Comparison of ENCODE assay signal across 1 cellular context in the genomic region with DNA sequence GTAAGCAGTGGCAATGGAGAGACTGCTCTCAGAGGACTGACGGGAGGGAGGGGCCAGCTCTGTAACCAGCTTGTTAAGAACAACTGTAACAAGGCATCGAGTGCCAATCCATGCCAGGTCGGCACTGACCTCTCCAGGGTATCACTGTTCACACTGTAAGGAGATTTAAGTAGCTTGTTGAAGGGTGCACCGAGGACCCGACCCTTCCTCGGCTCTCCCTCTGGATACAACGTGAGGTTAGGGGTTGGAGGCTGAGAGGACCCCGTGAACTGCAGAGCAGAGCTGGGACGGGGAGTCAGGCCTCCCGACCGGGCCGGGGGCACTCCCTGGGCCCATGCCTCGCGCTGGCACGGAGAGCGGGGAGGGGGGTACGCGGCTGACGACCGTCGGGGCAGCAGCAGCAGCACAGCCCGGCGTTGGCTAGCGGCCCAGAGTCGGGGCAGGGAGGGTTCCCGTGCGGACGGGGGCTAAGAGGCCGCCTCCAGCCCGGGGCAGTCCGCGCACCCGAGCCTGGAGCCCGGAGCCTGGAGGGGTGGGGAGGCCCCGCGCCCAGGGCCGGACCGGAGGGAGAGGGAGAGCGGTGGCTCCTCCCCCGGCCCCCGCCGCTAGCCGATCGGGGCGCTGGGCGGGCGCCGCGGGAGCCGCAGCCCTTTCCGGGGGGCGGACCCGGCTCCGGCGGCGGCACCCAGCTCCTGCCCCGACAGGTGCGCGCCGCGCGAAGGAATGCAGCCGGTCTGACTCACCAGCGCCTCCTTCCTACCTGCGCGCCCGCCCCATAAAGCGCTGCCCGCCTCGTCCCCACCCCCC.
A peak's percentile ranks its signal among the peaks of the same experiment; 100 is the strongest.
TF ChIP-seq lines count a peak whose summit lies in the region.

A gene (plus strand): TSS at position 804 of the 807 bp plus-strand sequence. CDS start 3,245 bp downstream, outside the sequence.

TF ChIP-seq in HepG2, 621 proteins besides CTCF, POLR2A, EP300 and RAD21 (continued from another document and continues in another):
- TF ChIP-seq, protein P1, sequence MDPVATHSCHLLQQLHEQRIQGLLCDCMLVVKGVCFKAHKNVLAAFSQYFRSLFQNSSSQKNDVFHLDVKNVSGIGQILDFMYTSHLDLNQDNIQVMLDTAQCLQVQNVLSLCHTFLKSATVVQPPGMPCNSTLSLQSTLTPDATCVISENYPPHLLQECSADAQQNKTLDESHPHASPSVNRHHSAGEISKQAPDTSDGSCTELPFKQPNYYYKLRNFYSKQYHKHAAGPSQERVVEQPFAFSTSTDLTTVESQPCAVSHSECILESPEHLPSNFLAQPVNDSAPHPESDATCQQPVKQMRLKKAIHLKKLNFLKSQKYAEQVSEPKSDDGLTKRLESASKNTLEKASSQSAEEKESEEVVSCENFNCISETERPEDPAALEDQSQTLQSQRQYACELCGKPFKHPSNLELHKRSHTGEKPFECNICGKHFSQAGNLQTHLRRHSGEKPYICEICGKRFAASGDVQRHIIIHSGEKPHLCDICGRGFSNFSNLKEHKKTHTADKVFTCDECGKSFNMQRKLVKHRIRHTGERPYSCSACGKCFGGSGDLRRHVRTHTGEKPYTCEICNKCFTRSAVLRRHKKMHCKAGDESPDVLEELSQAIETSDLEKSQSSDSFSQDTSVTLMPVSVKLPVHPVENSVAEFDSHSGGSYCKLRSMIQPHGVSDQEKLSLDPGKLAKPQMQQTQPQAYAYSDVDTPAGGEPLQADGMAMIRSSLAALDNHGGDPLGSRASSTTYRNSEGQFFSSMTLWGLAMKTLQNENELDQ (CRISPR knock-in tag; IDR thresholded peaks at IDR 0.05; ENCODE audit: borderline replicate concordance), result no peak
- TF ChIP-seq ZNF12 (CRISPR knock-in tag; IDR thresholded peaks at IDR 0.05) (no peak), ZNF230 (CRISPR knock-in tag; IDR thresholded peaks at IDR 0.05) (peak; percentile 32; the same call in 1 of the 2 replicates), TP53 (CRISPR knock-in tag; conservative IDR thresholded peaks at IDR 0.05) (no peak), TBL1XR1 (IDR thresholded peaks at IDR 0.05; ENCODE audit: borderline replicate concordance, low read length, partially characterized antibody) (no peak), ARHGAP35 (CRISPR knock-in tag; IDR thresholded peaks at IDR 0.05; ENCODE audit: borderline replicate concordance) (no peak), ZBTB8A (CRISPR knock-in tag; IDR thresholded peaks at IDR 0.05; ENCODE audit: borderline replicate concordance, low read depth) (no peak), KMT2A (CRISPR knock-in tag; IDR thresholded peaks at IDR 0.05) (no peak), ZNF431 (CRISPR knock-in tag; IDR thresholded peaks at IDR 0.05; ENCODE audit: borderline replicate concordance, low read depth) (no peak), TOPORS (CRISPR knock-in tag; IDR thresholded peaks at IDR 0.05) (no peak), ZNF841 (CRISPR knock-in tag; IDR thresholded peaks at IDR 0.05; ENCODE audit: borderline replicate concordance) (no peak), HNRNPLL (IDR thresholded peaks at IDR 0.05; ENCODE audit: low read depth, low read length, poor library complexity, severe bottlenecking) (peak; percentile 29), YY1 (IDR thresholded peaks at IDR 0.05; ENCODE audit: insufficient read depth, insufficient replicate concordance, low read depth, low read length) (peak; percentile 26), HMG20B (CRISPR knock-in tag; conservative IDR thresholded peaks at IDR 0.05) (no peak), ZNF619 (CRISPR knock-in tag; IDR thresholded peaks at IDR 0.05) (peak; percentile 47; the same call in 1 of the 2 replicates), MXI1 (IDR thresholded peaks at IDR 0.05; ENCODE audit: borderline replicate concordance, low read depth, low read length) (no peak), ZMAT3 (CRISPR knock-in tag; conservative IDR thresholded peaks at IDR 0.05) (no peak), ZEB1 (IDR thresholded peaks at IDR 0.05; ENCODE audit: insufficient replicate concordance, low read depth) (no peak), ZNF83 (CRISPR knock-in tag; IDR thresholded peaks at IDR 0.05; ENCODE audit: borderline replicate concordance) (0 out of 2 replicates have a peak, but pooled peaks have one; percentile 33), NPAS2 (CRISPR knock-in tag; IDR thresholded peaks at IDR 0.05; ENCODE audit: borderline replicate concordance) (no peak), MAFG (CRISPR knock-in tag; IDR thresholded peaks at IDR 0.05) (no peak), MXD4 (CRISPR knock-in tag; IDR thresholded peaks at IDR 0.05) (peak; percentile 72; the same call in 1 of the 2 replicates), U2AF1 (optimal IDR thresholded peaks at IDR 0.05; ENCODE audit: low read depth, low read length) (no peak), ZFP37 (CRISPR knock-in tag; IDR thresholded peaks at IDR 0.05; ENCODE audit: borderline replicate concordance) (no peak), ZNF850 (CRISPR knock-in tag; conservative IDR thresholded peaks at IDR 0.05) (no peak), ESRRA (CRISPR knock-in tag; IDR thresholded peaks at IDR 0.05; ENCODE audit: low read depth) (no peak), HNRNPUL1 (IDR thresholded peaks at IDR 0.05; ENCODE audit: low read depth, low read length) (no peak)
- TF ChIP-seq, protein P2, sequence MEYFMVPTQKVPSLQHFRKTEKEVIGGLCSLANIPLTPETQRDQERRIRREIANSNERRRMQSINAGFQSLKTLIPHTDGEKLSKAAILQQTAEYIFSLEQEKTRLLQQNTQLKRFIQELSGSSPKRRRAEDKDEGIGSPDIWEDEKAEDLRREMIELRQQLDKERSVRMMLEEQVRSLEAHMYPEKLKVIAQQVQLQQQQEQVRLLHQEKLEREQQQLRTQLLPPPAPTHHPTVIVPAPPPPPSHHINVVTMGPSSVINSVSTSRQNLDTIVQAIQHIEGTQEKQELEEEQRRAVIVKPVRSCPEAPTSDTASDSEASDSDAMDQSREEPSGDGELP (IDR thresholded peaks at IDR 0.05; ENCODE audit: borderline replicate concordance, low read depth), result no peak
- TF ChIP-seq, protein P3, sequence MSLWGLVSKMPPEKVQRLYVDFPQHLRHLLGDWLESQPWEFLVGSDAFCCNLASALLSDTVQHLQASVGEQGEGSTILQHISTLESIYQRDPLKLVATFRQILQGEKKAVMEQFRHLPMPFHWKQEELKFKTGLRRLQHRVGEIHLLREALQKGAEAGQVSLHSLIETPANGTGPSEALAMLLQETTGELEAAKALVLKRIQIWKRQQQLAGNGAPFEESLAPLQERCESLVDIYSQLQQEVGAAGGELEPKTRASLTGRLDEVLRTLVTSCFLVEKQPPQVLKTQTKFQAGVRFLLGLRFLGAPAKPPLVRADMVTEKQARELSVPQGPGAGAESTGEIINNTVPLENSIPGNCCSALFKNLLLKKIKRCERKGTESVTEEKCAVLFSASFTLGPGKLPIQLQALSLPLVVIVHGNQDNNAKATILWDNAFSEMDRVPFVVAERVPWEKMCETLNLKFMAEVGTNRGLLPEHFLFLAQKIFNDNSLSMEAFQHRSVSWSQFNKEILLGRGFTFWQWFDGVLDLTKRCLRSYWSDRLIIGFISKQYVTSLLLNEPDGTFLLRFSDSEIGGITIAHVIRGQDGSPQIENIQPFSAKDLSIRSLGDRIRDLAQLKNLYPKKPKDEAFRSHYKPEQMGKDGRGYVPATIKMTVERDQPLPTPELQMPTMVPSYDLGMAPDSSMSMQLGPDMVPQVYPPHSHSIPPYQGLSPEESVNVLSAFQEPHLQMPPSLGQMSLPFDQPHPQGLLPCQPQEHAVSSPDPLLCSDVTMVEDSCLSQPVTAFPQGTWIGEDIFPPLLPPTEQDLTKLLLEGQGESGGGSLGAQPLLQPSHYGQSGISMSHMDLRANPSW (CRISPR knock-in tag; IDR thresholded peaks at IDR 0.05; ENCODE audit: borderline replicate concordance), result no peak
- TF ChIP-seq, protein P4, sequence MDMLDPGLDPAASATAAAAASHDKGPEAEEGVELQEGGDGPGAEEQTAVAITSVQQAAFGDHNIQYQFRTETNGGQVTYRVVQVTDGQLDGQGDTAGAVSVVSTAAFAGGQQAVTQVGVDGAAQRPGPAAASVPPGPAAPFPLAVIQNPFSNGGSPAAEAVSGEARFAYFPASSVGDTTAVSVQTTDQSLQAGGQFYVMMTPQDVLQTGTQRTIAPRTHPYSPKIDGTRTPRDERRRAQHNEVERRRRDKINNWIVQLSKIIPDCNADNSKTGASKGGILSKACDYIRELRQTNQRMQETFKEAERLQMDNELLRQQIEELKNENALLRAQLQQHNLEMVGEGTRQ (IDR thresholded peaks at IDR 0.05; ENCODE audit: low read depth, low read length), result no peak
- TF ChIP-seq, protein P4 (CRISPR knock-in tag; IDR thresholded peaks at IDR 0.05; ENCODE audit: borderline replicate concordance), result no peak
- TF ChIP-seq, protein P5, sequence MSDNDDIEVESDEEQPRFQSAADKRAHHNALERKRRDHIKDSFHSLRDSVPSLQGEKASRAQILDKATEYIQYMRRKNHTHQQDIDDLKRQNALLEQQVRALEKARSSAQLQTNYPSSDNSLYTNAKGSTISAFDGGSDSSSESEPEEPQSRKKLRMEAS (IDR thresholded peaks at IDR 0.05), result peak; percentile 40; the same call in 1 of the 2 replicates
- TF ChIP-seq, protein P6, sequence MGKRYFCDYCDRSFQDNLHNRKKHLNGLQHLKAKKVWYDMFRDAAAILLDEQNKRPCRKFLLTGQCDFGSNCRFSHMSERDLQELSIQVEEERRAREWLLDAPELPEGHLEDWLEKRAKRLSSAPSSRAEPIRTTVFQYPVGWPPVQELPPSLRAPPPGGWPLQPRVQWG (CRISPR knock-in tag; IDR thresholded peaks at IDR 0.05; ENCODE audit: borderline replicate concordance, low read depth), result no peak
- TF ChIP-seq, protein P7, sequence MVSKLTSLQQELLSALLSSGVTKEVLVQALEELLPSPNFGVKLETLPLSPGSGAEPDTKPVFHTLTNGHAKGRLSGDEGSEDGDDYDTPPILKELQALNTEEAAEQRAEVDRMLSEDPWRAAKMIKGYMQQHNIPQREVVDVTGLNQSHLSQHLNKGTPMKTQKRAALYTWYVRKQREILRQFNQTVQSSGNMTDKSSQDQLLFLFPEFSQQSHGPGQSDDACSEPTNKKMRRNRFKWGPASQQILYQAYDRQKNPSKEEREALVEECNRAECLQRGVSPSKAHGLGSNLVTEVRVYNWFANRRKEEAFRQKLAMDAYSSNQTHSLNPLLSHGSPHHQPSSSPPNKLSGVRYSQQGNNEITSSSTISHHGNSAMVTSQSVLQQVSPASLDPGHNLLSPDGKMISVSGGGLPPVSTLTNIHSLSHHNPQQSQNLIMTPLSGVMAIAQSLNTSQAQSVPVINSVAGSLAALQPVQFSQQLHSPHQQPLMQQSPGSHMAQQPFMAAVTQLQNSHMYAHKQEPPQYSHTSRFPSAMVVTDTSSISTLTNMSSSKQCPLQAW (CRISPR knock-in tag; IDR thresholded peaks at IDR 0.05), result no peak
- TF ChIP-seq, protein P8, sequence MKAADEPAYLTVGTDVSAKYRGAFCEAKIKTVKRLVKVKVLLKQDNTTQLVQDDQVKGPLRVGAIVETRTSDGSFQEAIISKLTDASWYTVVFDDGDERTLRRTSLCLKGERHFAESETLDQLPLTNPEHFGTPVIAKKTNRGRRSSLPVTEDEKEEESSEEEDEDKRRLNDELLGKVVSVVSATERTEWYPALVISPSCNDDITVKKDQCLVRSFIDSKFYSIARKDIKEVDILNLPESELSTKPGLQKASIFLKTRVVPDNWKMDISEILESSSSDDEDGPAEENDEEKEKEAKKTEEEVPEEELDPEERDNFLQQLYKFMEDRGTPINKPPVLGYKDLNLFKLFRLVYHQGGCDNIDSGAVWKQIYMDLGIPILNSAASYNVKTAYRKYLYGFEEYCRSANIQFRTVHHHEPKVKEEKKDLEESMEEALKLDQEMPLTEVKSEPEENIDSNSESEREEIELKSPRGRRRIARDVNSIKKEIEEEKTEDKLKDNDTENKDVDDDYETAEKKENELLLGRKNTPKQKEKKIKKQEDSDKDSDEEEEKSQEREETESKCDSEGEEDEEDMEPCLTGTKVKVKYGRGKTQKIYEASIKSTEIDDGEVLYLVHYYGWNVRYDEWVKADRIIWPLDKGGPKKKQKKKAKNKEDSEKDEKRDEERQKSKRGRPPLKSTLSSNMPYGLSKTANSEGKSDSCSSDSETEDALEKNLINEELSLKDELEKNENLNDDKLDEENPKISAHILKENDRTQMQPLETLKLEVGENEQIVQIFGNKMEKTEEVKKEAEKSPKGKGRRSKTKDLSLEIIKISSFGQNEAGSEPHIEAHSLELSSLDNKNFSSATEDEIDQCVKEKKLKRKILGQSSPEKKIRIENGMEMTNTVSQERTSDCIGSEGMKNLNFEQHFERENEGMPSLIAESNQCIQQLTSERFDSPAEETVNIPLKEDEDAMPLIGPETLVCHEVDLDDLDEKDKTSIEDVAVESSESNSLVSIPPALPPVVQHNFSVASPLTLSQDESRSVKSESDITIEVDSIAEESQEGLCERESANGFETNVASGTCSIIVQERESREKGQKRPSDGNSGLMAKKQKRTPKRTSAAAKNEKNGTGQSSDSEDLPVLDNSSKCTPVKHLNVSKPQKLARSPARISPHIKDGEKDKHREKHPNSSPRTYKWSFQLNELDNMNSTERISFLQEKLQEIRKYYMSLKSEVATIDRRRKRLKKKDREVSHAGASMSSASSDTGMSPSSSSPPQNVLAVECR (CRISPR knock-in tag; IDR thresholded peaks at IDR 0.05; ENCODE audit: borderline replicate concordance), result peak; percentile 60; the same call in 1 of the 2 replicates
- TF ChIP-seq, protein P9, sequence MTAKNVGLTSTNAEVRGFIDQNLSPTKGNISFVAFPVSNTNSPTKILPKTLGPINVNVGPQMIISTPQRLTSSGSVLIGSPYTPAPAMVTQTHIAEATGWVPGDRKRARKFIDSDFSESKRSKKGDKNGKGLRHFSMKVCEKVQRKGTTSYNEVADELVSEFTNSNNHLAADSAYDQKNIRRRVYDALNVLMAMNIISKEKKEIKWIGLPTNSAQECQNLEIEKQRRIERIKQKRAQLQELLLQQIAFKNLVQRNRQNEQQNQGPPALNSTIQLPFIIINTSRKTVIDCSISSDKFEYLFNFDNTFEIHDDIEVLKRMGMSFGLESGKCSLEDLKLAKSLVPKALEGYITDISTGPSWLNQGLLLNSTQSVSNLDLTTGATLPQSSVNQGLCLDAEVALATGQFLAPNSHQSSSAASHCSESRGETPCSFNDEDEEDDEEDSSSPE (CRISPR knock-in tag; IDR thresholded peaks at IDR 0.05), result 0 out of 2 replicates have a peak, but pooled peaks have one; percentile 34
- TF ChIP-seq, protein P10, sequence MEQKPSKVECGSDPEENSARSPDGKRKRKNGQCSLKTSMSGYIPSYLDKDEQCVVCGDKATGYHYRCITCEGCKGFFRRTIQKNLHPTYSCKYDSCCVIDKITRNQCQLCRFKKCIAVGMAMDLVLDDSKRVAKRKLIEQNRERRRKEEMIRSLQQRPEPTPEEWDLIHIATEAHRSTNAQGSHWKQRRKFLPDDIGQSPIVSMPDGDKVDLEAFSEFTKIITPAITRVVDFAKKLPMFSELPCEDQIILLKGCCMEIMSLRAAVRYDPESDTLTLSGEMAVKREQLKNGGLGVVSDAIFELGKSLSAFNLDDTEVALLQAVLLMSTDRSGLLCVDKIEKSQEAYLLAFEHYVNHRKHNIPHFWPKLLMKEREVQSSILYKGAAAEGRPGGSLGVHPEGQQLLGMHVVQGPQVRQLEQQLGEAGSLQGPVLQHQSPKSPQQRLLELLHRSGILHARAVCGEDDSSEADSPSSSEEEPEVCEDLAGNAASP (CRISPR knock-in tag; IDR thresholded peaks at IDR 0.05; ENCODE audit: borderline replicate concordance), result no peak
